In the genomic region with DNA sequence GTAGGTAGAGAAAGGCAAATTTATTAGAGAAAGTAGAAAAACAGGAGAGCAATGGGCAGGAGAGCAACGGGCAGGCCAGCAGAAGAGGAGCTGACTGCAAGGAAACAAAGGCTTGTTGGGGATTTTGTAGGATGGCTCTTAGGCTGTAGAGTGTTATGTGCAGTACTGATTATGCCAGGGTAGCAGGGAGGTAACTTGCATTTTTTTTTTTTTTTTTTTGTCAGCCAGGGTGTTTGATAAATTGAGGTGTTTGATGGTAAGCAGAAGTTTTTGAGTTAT, we compare ENCODE assay signal across 14 cellular contexts. TPM values are rescaled to one million over a fixed set of nuclear protein-coding genes. Genes with fewer than 3 reads are reported as not detected.
DNase-seq lines count a peak whose midpoint lies in the region; ATAC-seq, FAIRE-seq and TF ChIP-seq lines count a peak whose summit lies in the region.
"Had no signal": no experiment of that assay in that cellular context is flagged by ENCODE, and none has a peak within 500 bp of the region (broad histone marks: within the 10 kb centered on the region; RNA-seq: fewer than 3 reads in every experiment).

No MANE protein-coding gene starts in this region.

- peak overlapping the region; percentile 62 for H3K27ac Mint-ChIP-seq in activated CD8-positive, alpha-beta T cell treated with anti-CD3 and anti-CD28 coated beads for 36 hours
- H3K27ac Mint-ChIP-seq in activated CD8-positive, alpha-beta T cell treated with anti-CD3 and anti-CD28 coated beads, Interleukin-2, amount 10 ng/mL, durations not matched to agents 7 days and 5 days: no peak overlapping the region
- H3K27ac Mint-ChIP-seq in mesothelial cell of epicardium: peak overlapping the region; percentile 96
- H3K27ac Mint-ChIP-seq: GM23338 had no signal

- in situ Hi-C loops in K562 (cut with MboI): no loop called here

- no peaks in the 10 kb centered on the region for H3K36me3 Mint-ChIP-seq in activated CD8-positive, alpha-beta T cell treated with anti-CD3 and anti-CD28 coated beads for 36 hours (ENCODE audit: low read depth)
- H3K36me3 Mint-ChIP-seq in activated CD8-positive, alpha-beta T cell treated with anti-CD3 and anti-CD28 coated beads, Interleukin-2, amount 10 ng/mL, durations not matched to agents 7 days and 5 days (ENCODE audit: low read depth): peaks cover 2% of the 10 kb centered on the region
- H3K36me3 Mint-ChIP-seq in mesothelial cell of epicardium: peaks cover 2% of the 10 kb centered on the region

- POLR2A ChIA-PET in activated CD8-positive, alpha-beta T cell treated with anti-CD3 and anti-CD28 coated beads for 36 hours (lab: Charles Lee): interaction anchor here (0.9 to 12.9 kb wide), 5 partner anchors 11 to 36 kb away, joined by 5 to 162 read pairs (median 6); partner anchors contain the start of gene IER3
- POLR2A ChIA-PET in activated CD8-positive, alpha-beta T cell treated with anti-CD3 and anti-CD28 coated beads, Interleukin-2, amount 10 ng/mL, durations not matched to agents 7 days and 5 days (lab: Charles Lee): interaction anchor here (1.8 to 2.2 kb wide), 2 partner anchors 13 to 14 kb away, joined by 5 to 9 read pairs; no protein-coding TSS in a partner anchor
- POLR2A ChIA-PET in K562 (lab: Yijun Ruan, JAX): interaction anchor here (0.6 to 3.0 kb wide), 9 partner anchors 8 to 42 kb away, joined by 3 to 19 read pairs (median 7); no protein-coding TSS in a partner anchor

- CTCF ChIA-PET in activated CD8-positive, alpha-beta T cell treated with anti-CD3 and anti-CD28 coated beads for 36 hours (lab: Charles Lee): interaction anchor here (0.9 kb wide), 1 partner anchor 28 kb away, joined by 3 read pairs; no protein-coding TSS in a partner anchor
- CTCF ChIA-PET in activated CD8-positive, alpha-beta T cell treated with anti-CD3 and anti-CD28 coated beads, Interleukin-2, amount 10 ng/mL, durations not matched to agents 7 days and 5 days (lab: Charles Lee): interaction anchor here (1.0 to 2.3 kb wide), 2 partner anchors 8 to 11 kb away, joined by 3 to 11 read pairs; no protein-coding TSS in a partner anchor
- CTCF ChIA-PET in K562 (lab: Yijun Ruan, JAX; ENCODE audit: low intra/inter-chr PET ratio): no interaction called here

- 0 out of 2 replicates have a peak overlapping the region, but pooled peaks have one; percentile 15 for H2AFZ ChIP-seq in K562 (ENCODE audit: low read depth, low read length)

- no peak for TF ChIP-seq EP300 in K562 (IDR thresholded peaks at IDR 0.05; ENCODE audit: low read length)

- H3K9me1 ChIP-seq in K562 (ENCODE audit: control insufficient read depth, insufficient read depth, low read length): no peaks in the 10 kb centered on the region

- TF ChIP-seq POLR2A in K562 (conservative IDR thresholded peaks at IDR 0.05): no peak

- no peak overlapping the region for H3K4me3 Mint-ChIP-seq in activated CD8-positive, alpha-beta T cell treated with anti-CD3 and anti-CD28 coated beads for 36 hours
- no peak overlapping the region for H3K4me3 Mint-ChIP-seq in activated CD8-positive, alpha-beta T cell treated with anti-CD3 and anti-CD28 coated beads, Interleukin-2, amount 10 ng/mL, durations not matched to agents 7 days and 5 days
- H3K4me3 Mint-ChIP-seq in mesothelial cell of epicardium: no peak overlapping the region
- H3K4me3 Mint-ChIP-seq: GM23338 had no signal

- no peak overlapping the region for H3K4me2 ChIP-seq in K562 (ENCODE audit: insufficient read depth, low read length)
- H3K4me2 ChIP-seq: GM23338 had no signal

- H3K4me1 Mint-ChIP-seq in activated CD8-positive, alpha-beta T cell treated with anti-CD3 and anti-CD28 coated beads for 36 hours (ENCODE audit: low read depth): peaks cover 65% of the 10 kb centered on the region
- H3K4me1 Mint-ChIP-seq in activated CD8-positive, alpha-beta T cell treated with anti-CD3 and anti-CD28 coated beads, Interleukin-2, amount 10 ng/mL, durations not matched to agents 7 days and 5 days (ENCODE audit: low read depth): peaks cover 70% of the 10 kb centered on the region
- peaks cover 54% of the 10 kb centered on the region for H3K4me1 Mint-ChIP-seq in mesothelial cell of epicardium

- intact Hi-C loops in activated CD8-positive, alpha-beta T cell treated with anti-CD3 and anti-CD28 coated beads for 36 hours (cut with micrococcal nuclease): no loop called here
- intact Hi-C loops in K562 (cut with micrococcal nuclease): loop anchor here (2.0 to 5.0 kb wide), 2 partner anchors 38 to 42 kb away; partner anchors contain the start of gene FLOT1
- intact Hi-C loops in tibial artery (cut with DNase I; ENCODE audit: low total_unique reads): no loop called here

- H3K27ac ChIP-seq in K562 (ENCODE audit: extremely low read depth, low read depth, low read length) (no peak overlapping the region), tibial artery (peak overlapping the region; percentile 78 to 89)

- peaks cover 4% of the 10 kb centered on the region for H3K9me3 Mint-ChIP-seq in activated CD8-positive, alpha-beta T cell treated with anti-CD3 and anti-CD28 coated beads for 36 hours
- H3K9me3 Mint-ChIP-seq in activated CD8-positive, alpha-beta T cell treated with anti-CD3 and anti-CD28 coated beads, Interleukin-2, amount 10 ng/mL, durations not matched to agents 7 days and 5 days (ENCODE audit: insufficient read depth): no peaks in the 10 kb centered on the region
- peaks cover 10% of the 10 kb centered on the region for H3K9me3 Mint-ChIP-seq in mesothelial cell of epicardium

- WGBS in K562 (ENCODE audit: insufficient coverage, low coverage, missing lambda C conversion rate): 47% methylated on average over 1 of the region's 1 CpG

- FAIRE-seq in K562 (lab: Jason Lieb, UNC): no peak

- no peak for TF ChIP-seq CTCF in activated CD8-positive, alpha-beta T cell treated with anti-CD3 and anti-CD28 coated beads for 36 hours (IDR thresholded peaks at IDR 0.05)
- TF ChIP-seq CTCF in K562 (IDR thresholded peaks at IDR 0.05 in 2 of 3, conservative IDR thresholded peaks at IDR 0.05 in 1 of 3; ENCODE audit: insufficient read depth in 2 of 3, low read depth in 1 of 3, low read length in 3 of 3): no peak
- TF ChIP-seq CTCF in mesothelial cell of epicardium (IDR thresholded peaks at IDR 0.05; ENCODE audit: unreplicated experiment): no peak
- no peak for TF ChIP-seq CTCF in tibial artery (IDR thresholded peaks at IDR 0.05)

- H3K9me3 ChIP-seq in K562 (replicated peaks; ENCODE audit: control insufficient read depth, insufficient read depth, low read depth, low read length) (no peaks in the 10 kb centered on the region), tibial artery (no peaks in the 10 kb centered on the region), MG63 (no peaks in the 10 kb centered on the region)

- no peaks in the 10 kb centered on the region for H3K36me3 ChIP-seq in K562 (ENCODE audit: control insufficient read depth, insufficient read depth, low read length)
- no peaks in the 10 kb centered on the region for H3K36me3 ChIP-seq in tibial artery
- H3K36me3 ChIP-seq in MG63: no peaks in the 10 kb centered on the region

- no peaks in the 10 kb centered on the region for H3K27me3 ChIP-seq in K562 (ENCODE audit: control insufficient read depth in 2 of 2, insufficient read depth in 2 of 2, low read length in 2 of 2)
- no peaks in the 10 kb centered on the region for H3K27me3 ChIP-seq in tibial artery
- no peaks in the 10 kb centered on the region for H3K27me3 ChIP-seq in MG63

- ATAC-seq in activated CD8-positive, alpha-beta T cell treated with anti-CD3 and anti-CD28 coated beads for 36 hours: no peak
- no peak for ATAC-seq in activated CD8-positive, alpha-beta T cell treated with anti-CD3 and anti-CD28 coated beads, Interleukin-2, amount 10 ng/mL, durations not matched to agents 7 days and 5 days
- ATAC-seq in K562: no peak
- ATAC-seq: GM23338, Right ventricle myocardium inferior had no signal

- no peak for DNase-seq in activated CD8-positive, alpha-beta T cell treated with anti-CD3 and anti-CD28 coated beads for 36 hours
- no peak for DNase-seq in activated CD8-positive, alpha-beta T cell treated with anti-CD3 and anti-CD28 coated beads, Interleukin-2, amount 10 ng/mL, durations not matched to agents 7 days and 5 days
- no peak for DNase-seq in K562 (ENCODE audit: extremely low read depth in 1 of 4, low spot score in 3 of 4)
- no peak for DNase-seq in mesothelial cell of epicardium (ENCODE audit: low spot score in 2 of 2, unreplicated experiment in 2 of 2)
- DNase-seq in tibial artery: no peak
- DNase-seq in A172 (ENCODE audit: low spot score): no peak
- DNase-seq in iPS-NIHi7 (ENCODE audit: extremely low spot score): no peak
- DNase-seq in MG63: no peak
- DNase-seq: activated T-cell treated with anti-CD3 and anti-CD28 coated beads, Interleukin-2, amount 50 U/mL, for 1 hour; NCI-H1092 treated with DMSO at 0.1 percent for 48 hours; NCI-H526 had no signal

- BruUV-seq in K562 (replicated peaks; lab: Mats Ljungman, UMichigan): no TSS peak

- H3K4me3 ChIP-seq in K562 (no peak overlapping the region), tibial artery (no peak overlapping the region), MG63 (no peak overlapping the region)
- H3K4me3 ChIP-seq: GM23338, lung had no signal

- H3K9ac ChIP-seq in K562 (ENCODE audit: insufficient read depth in 1 of 2, low read depth in 2 of 2, low read length in 2 of 2): no peak overlapping the region

- TF ChIP-seq RAD21 in K562 (CRISPR knock-in tag; conservative IDR thresholded peaks at IDR 0.05 in 1 of 2, IDR thresholded peaks at IDR 0.05 in 1 of 2): no peak

- no peaks in the 10 kb centered on the region for H4K20me1 ChIP-seq in K562 (replicated peaks; ENCODE audit: control insufficient read depth, insufficient read depth, low read length)

- peaks cover 32 to 45% of the 10 kb centered on the region in 2 experiments for H3K4me1 ChIP-seq in K562 (replicated peaks in 1 of 2; ENCODE audit: control insufficient read depth in 2 of 2, insufficient read depth in 2 of 2, low read length in 2 of 2)
- H3K4me1 ChIP-seq in tibial artery: peaks cover 4 to 49% (median 42%) of the 10 kb centered on the region in 4 donors

- no peaks in the 10 kb centered on the region for H3K27me3 Mint-ChIP-seq in activated CD8-positive, alpha-beta T cell treated with anti-CD3 and anti-CD28 coated beads for 36 hours
- no peaks in the 10 kb centered on the region for H3K27me3 Mint-ChIP-seq in activated CD8-positive, alpha-beta T cell treated with anti-CD3 and anti-CD28 coated beads, Interleukin-2, amount 10 ng/mL, durations not matched to agents 7 days and 5 days (ENCODE audit: low read depth)
- no peaks in the 10 kb centered on the region for H3K27me3 Mint-ChIP-seq in mesothelial cell of epicardium (ENCODE audit: low read depth)

- H3K79me2 ChIP-seq in K562 (ENCODE audit: control insufficient read depth, insufficient read depth, low read length): no peaks in the 10 kb centered on the region

RNA-seq across cellular contexts. Expression of gene IER3, which starts 36.2 kb away (rescaled TPM):
- total RNA-seq in activated CD8-positive, alpha-beta T cell treated with anti-CD3 and anti-CD28 coated beads for 36 hours: 100 to 1,000 TPM; 375 to 386 TPM
- 10 to 100 TPM; 76.6 to 82.9 TPM for total RNA-seq in activated CD8-positive, alpha-beta T cell treated with anti-CD3 and anti-CD28 coated beads, Interleukin-2, amount 10 ng/mL, durations not matched to agents 7 days and 5 days
- 15.2 and 21.4 TPM in 2 replicates for total RNA-seq in K562 (2011; cell fraction: chromatin; rRNA removed; ENCODE audit: low replicate concordance)
- 22.4 and 29.0 TPM in 2 replicates for total RNA-seq in K562 (2011; cell fraction: nucleolus; rRNA removed)
- total RNA-seq in K562 (2011; cell fraction: nucleoplasm; rRNA removed): 21.0 and 27.1 TPM in 2 replicates
- 18.7 and 24.7 TPM in 2 replicates for total RNA-seq in K562 (2014; rRNA removed)
- total RNA-seq in K562 (2014; rRNA removed; fragmentation: Illumina TruSeq; extraction: Trizol): 8.0 and 8.2 TPM in 2 replicates
- 13.0 and 15.1 TPM in 2 replicates for total RNA-seq in K562 (2015; rRNA removed; fragmentation: Illumina TruSeq; extraction: Trizol)
- 23.4 and 24.1 TPM in 2 replicates for total RNA-seq in K562 (2021)
- 8.8 and 11.5 TPM in 2 replicates for polyA plus RNA-seq in K562 (2011; rRNA removed)
- 9.9 and 20.6 TPM in 2 replicates for polyA plus RNA-seq in K562 (2011; cell fraction: cytosol; rRNA removed)
- polyA plus RNA-seq in K562 (2011; cell fraction: nucleus; rRNA removed): 25.7 and 32.6 TPM in 2 replicates
- polyA plus RNA-seq in K562 (2012): 30.7 and 77.8 TPM in 2 replicates
- 11.4 and 12.5 TPM in 2 replicates for polyA plus RNA-seq in K562 (2014; fragmentation: Illumina TruSeq; extraction: Trizol)
- polyA plus RNA-seq in K562 (2014; fragmentation: Nextera tagmentation; extraction: Ambion mirVana): 1 to 10 TPM; 1.5 to 1.7 TPM
- 26.0 and 30.0 TPM in 2 replicates for polyA plus RNA-seq in K562 (2014; rRNA removed)
- polyA minus RNA-seq in K562 (2011; rRNA and poly(A)+ RNA removed): 3.8 and 6.5 TPM in 2 replicates
- 5.3 and 6.8 TPM in 2 replicates for polyA minus RNA-seq in K562 (2011; cell fraction: cytosol; rRNA and poly(A)+ RNA removed)
- 9.7 and 12.9 TPM in 2 replicates for polyA minus RNA-seq in K562 (2011; cell fraction: nucleus; rRNA and poly(A)+ RNA removed)
- total RNA-seq in mesothelial cell of epicardium: 131 to 136 TPM (median 134 TPM) in 3 replicates
- 61.1 and 63.2 TPM in 2 replicates for total RNA-seq in A172 (2014; rRNA removed; shearing (Covaris generic))
- total RNA-seq in MG63 (2014; rRNA removed; shearing (Covaris generic); ENCODE audit: low replicate concordance): 53.6 and 54.6 TPM in 2 replicates

RNA-seq across cellular contexts. Expression of gene FLOT1, which starts 38.1 kb away (rescaled TPM):
- total RNA-seq in activated CD8-positive, alpha-beta T cell treated with anti-CD3 and anti-CD28 coated beads for 36 hours: 100 to 1,000 TPM; 135 TPM
- 100 to 1,000 TPM; 314 to 317 TPM for total RNA-seq in activated CD8-positive, alpha-beta T cell treated with anti-CD3 and anti-CD28 coated beads, Interleukin-2, amount 10 ng/mL, durations not matched to agents 7 days and 5 days
- 164 and 277 TPM in 2 replicates for total RNA-seq in K562 (2011; cell fraction: chromatin; rRNA removed; ENCODE audit: low replicate concordance)
- 152 and 165 TPM in 2 replicates for total RNA-seq in K562 (2011; cell fraction: nucleolus; rRNA removed)
- total RNA-seq in K562 (2011; cell fraction: nucleoplasm; rRNA removed): 155 and 194 TPM in 2 replicates
- total RNA-seq in K562 (2014; rRNA removed): 118 and 131 TPM in 2 replicates
- total RNA-seq in K562 (2014; rRNA removed; fragmentation: Illumina TruSeq; extraction: Trizol): 84.7 and 84.8 TPM in 2 replicates
- 101 and 102 TPM in 2 replicates for total RNA-seq in K562 (2015; rRNA removed; fragmentation: Illumina TruSeq; extraction: Trizol)
- 124 and 127 TPM in 2 replicates for total RNA-seq in K562 (2021)
- 131 and 154 TPM in 2 replicates for polyA plus RNA-seq in K562 (2011; rRNA removed)
- 144 and 149 TPM in 2 replicates for polyA plus RNA-seq in K562 (2011; cell fraction: cytosol; rRNA removed)
- polyA plus RNA-seq in K562 (2011; cell fraction: nucleus; rRNA removed): 209 and 233 TPM in 2 replicates
- 135 and 272 TPM in 2 replicates for polyA plus RNA-seq in K562 (2012)
- 138 and 144 TPM in 2 replicates for polyA plus RNA-seq in K562 (2014; fragmentation: Illumina TruSeq; extraction: Trizol)
- 10 to 100 TPM; 11.7 to 12.0 TPM for polyA plus RNA-seq in K562 (2014; fragmentation: Nextera tagmentation; extraction: Ambion mirVana)
- 149 and 174 TPM in 2 replicates for polyA plus RNA-seq in K562 (2014; rRNA removed)
- 122 and 132 TPM in 2 replicates for polyA minus RNA-seq in K562 (2011; rRNA and poly(A)+ RNA removed)
- 72.2 and 76.2 TPM in 2 replicates for polyA minus RNA-seq in K562 (2011; cell fraction: cytosol; rRNA and poly(A)+ RNA removed)
- 38.5 and 58.5 TPM in 2 replicates for polyA minus RNA-seq in K562 (2011; cell fraction: nucleus; rRNA and poly(A)+ RNA removed)
- 96.5 to 101 TPM (median 99.8 TPM) in 3 replicates for total RNA-seq in mesothelial cell of epicardium
- total RNA-seq in A172 (2014; rRNA removed; shearing (Covaris generic)): 163 and 165 TPM in 2 replicates
- total RNA-seq in MG63 (2014; rRNA removed; shearing (Covaris generic); ENCODE audit: low replicate concordance): 111 and 137 TPM in 2 replicates
